ENCODE assay signal across 10 cellular contexts in the genomic region with DNA sequence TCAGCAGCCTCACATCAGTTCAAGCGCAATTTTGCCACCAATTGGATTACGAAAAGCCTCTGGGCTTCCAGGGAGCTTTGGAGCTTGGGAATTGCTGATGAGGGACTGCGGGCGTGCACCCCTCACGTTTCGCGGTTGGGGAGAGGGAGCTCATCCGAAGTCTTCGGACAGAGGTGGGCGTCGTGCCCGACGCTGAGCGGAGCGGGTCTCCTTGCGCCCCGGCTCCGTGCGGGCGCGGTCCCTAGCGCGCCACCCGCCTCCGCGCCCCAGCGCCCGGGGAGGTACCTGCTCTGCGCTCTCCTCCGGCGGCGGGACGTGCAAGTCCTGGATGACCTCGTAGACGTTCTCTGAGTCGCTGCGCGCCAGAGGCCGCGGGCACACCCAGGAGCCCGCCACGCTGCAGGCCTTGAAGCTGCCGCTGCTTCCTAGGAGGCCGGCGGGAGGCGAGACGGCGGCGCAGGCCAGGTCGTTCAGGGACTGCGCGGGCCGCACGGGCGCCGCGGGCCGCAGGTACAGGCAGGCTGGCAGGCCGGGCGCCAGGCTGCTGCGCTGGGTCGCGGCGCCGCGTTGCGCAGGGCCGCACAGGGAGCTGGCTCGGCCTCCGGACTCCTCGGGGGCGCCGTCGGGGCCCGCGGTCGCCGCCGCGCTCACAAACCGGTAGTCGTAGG. TPM values are rescaled to one million over a fixed set of nuclear protein-coding genes. Genes with fewer than 3 reads are reported as not detected.
A peak's percentile ranks its signal among the peaks of the same experiment; 100 is the strongest.
DNase-seq lines count a peak whose midpoint lies in the region; ATAC-seq and TF ChIP-seq lines count a peak whose summit lies in the region.
"Had no signal": no experiment of that assay in that cellular context is flagged by ENCODE, and none has a peak within 500 bp of the region (broad histone marks: within the 10 kb centered on the region; RNA-seq: fewer than 3 reads in every experiment).

No MANE protein-coding gene starts in this region.

- H3K4me2 ChIP-seq in neural cell (ENCODE audit: low read length), result no peak overlapping the region

- TF ChIP-seq CTCF in CD4-positive, alpha-beta T cell (IDR thresholded peaks at IDR 0.05), result no peak
- TF ChIP-seq CTCF in neural cell (IDR thresholded peaks at IDR 0.05; ENCODE audit: poor library complexity, severe bottlenecking), result no peak

- H3K9me2 ChIP-seq in neural cell (ENCODE audit: insufficient read depth, low read length), result no peaks in the 10 kb centered on the region

- no peak overlapping the region for H2AFZ ChIP-seq in neural cell (ENCODE audit: low read depth, low read length)

- TF ChIP-seq EP300 in neural cell (conservative IDR thresholded peaks at IDR 0.05; ENCODE audit: poor library complexity, severe bottlenecking), result no peak

- no peaks in the 10 kb centered on the region for H3K36me3 ChIP-seq in HUES64 (ENCODE audit: insufficient read depth, low read length)
- H3K36me3 ChIP-seq in neural cell (ENCODE audit: insufficient read depth, low read length), result no peaks in the 10 kb centered on the region

- no peaks in the 10 kb centered on the region for H3K36me3 Mint-ChIP-seq in CD4-positive, alpha-beta T cell (ENCODE audit: low read depth)

- no peaks in the 10 kb centered on the region for H3F3A ChIP-seq in neural cell (ENCODE audit: insufficient read depth, low read length, poor library complexity, severe bottlenecking)

- no peak for ATAC-seq in CD4-positive, alpha-beta T cell (ENCODE audit: poor library complexity)
- ATAC-seq in GM21786 (IDR thresholded peaks at IDR 0.05; ENCODE audit: unreplicated experiment) (no peak), HG03196 (IDR thresholded peaks at IDR 0.05; ENCODE audit: unreplicated experiment) (no peak), GM18868 (IDR thresholded peaks at IDR 0.05; ENCODE audit: unreplicated experiment) (no peak)
- ATAC-seq: heart left ventricle had no signal

- no peaks in the 10 kb centered on the region for H4K20me1 ChIP-seq in neural cell (ENCODE audit: insufficient read depth)

- CTCF ChIA-PET in CD4-positive, alpha-beta T cell (lab: Charles Lee), result no interaction called here

- H3K4me3 ChIP-seq in HUES64 (ENCODE audit: low read length), result peak overlapping the region; percentile 47
- H3K4me3 ChIP-seq in neural cell (ENCODE audit: low read length), result peak overlapping the region; percentile 30

- H3K4me1 ChIP-seq in HUES64 (ENCODE audit: insufficient read depth, low read length), result peaks cover 5% of the 10 kb centered on the region

- no peaks in the 10 kb centered on the region for H3K79me2 ChIP-seq in neural cell (replicated peaks; ENCODE audit: insufficient read depth, low read length)

- WGBS in HUES64, result 1% methylated on average over 82 of the region's 82 CpGs

- H3K27ac ChIP-seq in CD4-positive, alpha-beta T cell (ENCODE audit: low read depth, low read length), result no peak overlapping the region
- H3K27ac ChIP-seq in HUES64 (ENCODE audit: low read depth, low read length), result no peak overlapping the region
- H3K27ac ChIP-seq in neural cell (ENCODE audit: low read length), result no peak overlapping the region

- no peaks in the 10 kb centered on the region for H3K9me3 Mint-ChIP-seq in CD4-positive, alpha-beta T cell

- H3K9ac ChIP-seq in HUES64 (ENCODE audit: low read depth, low read length) (0 out of 2 replicates have a peak overlapping the region, but pooled peaks have one; percentile 30), neural cell (ENCODE audit: low read length) (no peak overlapping the region)

- intact Hi-C loops in CD4-positive, alpha-beta T cell (cut with DNase I, micrococcal nuclease), result loop anchor here in 1 of 2 experiments (5.0 kb wide), 1 partner anchor 163 kb away; no protein-coding TSS in a partner anchor

- no peaks in the 10 kb centered on the region for H3K27me3 Mint-ChIP-seq in CD4-positive, alpha-beta T cell

- in situ Hi-C loops in G401 (cut with HindIII; ENCODE audit: low sequenced_read_pairs), result no loop called here

- H3K27me3 ChIP-seq in CD4-positive, alpha-beta T cell (ENCODE audit: control insufficient read depth, insufficient read depth, low read length), result no peaks in the 10 kb centered on the region
- H3K27me3 ChIP-seq in HUES64 (ENCODE audit: insufficient read depth, low read length) (peaks cover 77% of the 10 kb centered on the region), neural cell (ENCODE audit: insufficient read depth, low read depth, low read length) (peaks cover 73% of the 10 kb centered on the region)

- POLR2A ChIA-PET in CD4-positive, alpha-beta T cell (lab: Charles Lee), result no interaction called here

- TF ChIP-seq RAD21 in neural cell (conservative IDR thresholded peaks at IDR 0.05), result no peak

- H3K9me3 ChIP-seq in CD4-positive, alpha-beta T cell (ENCODE audit: control insufficient read depth, low read length), result no peaks in the 10 kb centered on the region
- H3K9me3 ChIP-seq in HUES64 (ENCODE audit: insufficient read depth, low read depth, low read length) (no peaks in the 10 kb centered on the region), neural cell (ENCODE audit: low read length) (no peaks in the 10 kb centered on the region)
- H3K9me3 ChIP-seq: heart left ventricle had no signal

- H3K27ac Mint-ChIP-seq in CD4-positive, alpha-beta T cell, result no peak overlapping the region

- peaks cover 19% of the 10 kb centered on the region for H3K4me1 Mint-ChIP-seq in CD4-positive, alpha-beta T cell (ENCODE audit: low read depth)

- no peak for DNase-seq in CD4-positive, alpha-beta T cell
- DNase-seq in ecto neural progenitor cell (ENCODE audit: low spot score) (peak; percentile 79), G401 (ENCODE audit: low spot score) (no peak)
- DNase-seq: SHP77 treated with DMSO at 0.1 percent for 48 hours had no signal

- peak overlapping the region; percentile 82 for H3K4me3 Mint-ChIP-seq in CD4-positive, alpha-beta T cell

TF ChIP-seq in neural cell, 6 proteins besides CTCF, POLR2A, EP300 and RAD21:
- TF ChIP-seq TAF1 (IDR thresholded peaks at IDR 0.05; ENCODE audit: low read depth) (no peak), SMC3 (conservative IDR thresholded peaks at IDR 0.05; ENCODE audit: poor library complexity) (no peak), MXI1 (conservative IDR thresholded peaks at IDR 0.05; ENCODE audit: poor library complexity, severe bottlenecking) (no peak), POLR2AphosphoS5 (IDR thresholded peaks at IDR 0.05) (no peak), EZH2 (IDR thresholded peaks at IDR 0.05; ENCODE audit: borderline replicate concordance, insufficient read depth, low read length, poor library complexity, severe bottlenecking) (no peak)
- TF ChIP-seq, protein P1, sequence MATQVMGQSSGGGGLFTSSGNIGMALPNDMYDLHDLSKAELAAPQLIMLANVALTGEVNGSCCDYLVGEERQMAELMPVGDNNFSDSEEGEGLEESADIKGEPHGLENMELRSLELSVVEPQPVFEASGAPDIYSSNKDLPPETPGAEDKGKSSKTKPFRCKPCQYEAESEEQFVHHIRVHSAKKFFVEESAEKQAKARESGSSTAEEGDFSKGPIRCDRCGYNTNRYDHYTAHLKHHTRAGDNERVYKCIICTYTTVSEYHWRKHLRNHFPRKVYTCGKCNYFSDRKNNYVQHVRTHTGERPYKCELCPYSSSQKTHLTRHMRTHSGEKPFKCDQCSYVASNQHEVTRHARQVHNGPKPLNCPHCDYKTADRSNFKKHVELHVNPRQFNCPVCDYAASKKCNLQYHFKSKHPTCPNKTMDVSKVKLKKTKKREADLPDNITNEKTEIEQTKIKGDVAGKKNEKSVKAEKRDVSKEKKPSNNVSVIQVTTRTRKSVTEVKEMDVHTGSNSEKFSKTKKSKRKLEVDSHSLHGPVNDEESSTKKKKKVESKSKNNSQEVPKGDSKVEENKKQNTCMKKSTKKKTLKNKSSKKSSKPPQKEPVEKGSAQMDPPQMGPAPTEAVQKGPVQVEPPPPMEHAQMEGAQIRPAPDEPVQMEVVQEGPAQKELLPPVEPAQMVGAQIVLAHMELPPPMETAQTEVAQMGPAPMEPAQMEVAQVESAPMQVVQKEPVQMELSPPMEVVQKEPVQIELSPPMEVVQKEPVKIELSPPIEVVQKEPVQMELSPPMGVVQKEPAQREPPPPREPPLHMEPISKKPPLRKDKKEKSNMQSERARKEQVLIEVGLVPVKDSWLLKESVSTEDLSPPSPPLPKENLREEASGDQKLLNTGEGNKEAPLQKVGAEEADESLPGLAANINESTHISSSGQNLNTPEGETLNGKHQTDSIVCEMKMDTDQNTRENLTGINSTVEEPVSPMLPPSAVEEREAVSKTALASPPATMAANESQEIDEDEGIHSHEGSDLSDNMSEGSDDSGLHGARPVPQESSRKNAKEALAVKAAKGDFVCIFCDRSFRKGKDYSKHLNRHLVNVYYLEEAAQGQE (IDR thresholded peaks at IDR 0.05; ENCODE audit: borderline replicate concordance), result no peak

RNA-seq across cellular contexts. Expression of a gene that starts 3.2 kb away (rescaled TPM):
- 10 to 100 TPM; 33.3 to 35.2 TPM for total RNA-seq in CD4-positive, alpha-beta T cell
- polyA plus RNA-seq in HUES64 (2013, experiment 1 of 2), result 4.2 TPM
- 4.3 TPM for polyA plus RNA-seq in HUES64 (2013, experiment 2 of 2)
- 7.4 and 12.7 TPM in 2 replicates for polyA plus RNA-seq in neural cell
- polyA minus RNA-seq in neural cell, result 4.4 and 5.6 TPM in 2 replicates
- total RNA-seq in G401 (2014; rRNA removed; shearing (Covaris generic)), result 20.9 and 24.9 TPM in 2 replicates
